ENCODE assay signal across 1 cellular context in the genomic region with DNA sequence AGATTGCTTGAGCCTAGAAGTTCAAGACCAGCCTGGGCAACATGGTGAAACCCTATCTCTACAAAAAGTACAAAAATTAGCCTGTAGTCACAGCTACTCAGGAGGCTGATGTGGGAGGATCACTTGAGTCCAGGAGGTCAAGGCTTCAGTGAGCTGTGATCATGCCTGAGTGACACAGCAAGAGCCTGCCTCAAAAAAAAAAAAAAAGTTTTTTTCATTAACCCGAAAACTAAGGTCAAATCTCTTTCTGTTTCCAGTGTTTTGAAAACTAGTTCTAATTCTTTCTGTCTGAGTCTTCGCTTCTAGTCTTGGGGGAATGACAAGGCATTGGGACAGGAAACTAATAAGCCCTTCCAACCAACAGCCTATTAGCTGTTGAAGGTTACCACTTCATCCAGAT.
TF ChIP-seq lines count a peak whose summit lies in the region.

No MANE protein-coding gene starts in this region.

TF ChIP-seq in HepG2, 621 proteins besides CTCF, POLR2A, EP300 and RAD21 (continues in another document):
- TF ChIP-seq, protein P1, sequence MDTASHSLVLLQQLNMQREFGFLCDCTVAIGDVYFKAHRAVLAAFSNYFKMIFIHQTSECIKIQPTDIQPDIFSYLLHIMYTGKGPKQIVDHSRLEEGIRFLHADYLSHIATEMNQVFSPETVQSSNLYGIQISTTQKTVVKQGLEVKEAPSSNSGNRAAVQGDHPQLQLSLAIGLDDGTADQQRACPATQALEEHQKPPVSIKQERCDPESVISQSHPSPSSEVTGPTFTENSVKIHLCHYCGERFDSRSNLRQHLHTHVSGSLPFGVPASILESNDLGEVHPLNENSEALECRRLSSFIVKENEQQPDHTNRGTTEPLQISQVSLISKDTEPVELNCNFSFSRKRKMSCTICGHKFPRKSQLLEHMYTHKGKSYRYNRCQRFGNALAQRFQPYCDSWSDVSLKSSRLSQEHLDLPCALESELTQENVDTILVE (CRISPR knock-in tag; IDR thresholded peaks at IDR 0.05): no peak
- TF ChIP-seq KDM5A (IDR thresholded peaks at IDR 0.05; ENCODE audit: borderline replicate concordance, low read length) (no peak), HNRNPL (IDR thresholded peaks at IDR 0.05; ENCODE audit: low read depth, low read length) (no peak), MED1 (CRISPR knock-in tag; IDR thresholded peaks at IDR 0.05) (peak; percentile 43), ZIK1 (CRISPR knock-in tag; IDR thresholded peaks at IDR 0.05; ENCODE audit: borderline replicate concordance, low read depth) (no peak), SOX13 (IDR thresholded peaks at IDR 0.05) (no peak), SOX13 (CRISPR knock-in tag; conservative IDR thresholded peaks at IDR 0.05 in 1 of 2, IDR thresholded peaks at IDR 0.05 in 1 of 2) (no peak), SNRNP70 (IDR thresholded peaks at IDR 0.05; ENCODE audit: low read depth, low read length) (no peak), HNRNPUL1 (IDR thresholded peaks at IDR 0.05; ENCODE audit: low read depth, low read length) (no peak), ZFP37 (CRISPR knock-in tag; IDR thresholded peaks at IDR 0.05; ENCODE audit: borderline replicate concordance) (no peak), HNF4A (CRISPR knock-in tag; IDR thresholded peaks at IDR 0.05) (peak; percentile 57), RARA (CRISPR knock-in tag; IDR thresholded peaks at IDR 0.05) (peak; percentile 59), ZNF121 (CRISPR knock-in tag; IDR thresholded peaks at IDR 0.05) (no peak), GPN1 (CRISPR knock-in tag; IDR thresholded peaks at IDR 0.05; ENCODE audit: borderline replicate concordance) (no peak), ZNF3 (CRISPR knock-in tag; IDR thresholded peaks at IDR 0.05) (no peak), NCOA1 (CRISPR knock-in tag; IDR thresholded peaks at IDR 0.05) (no peak), NR2F1 (CRISPR knock-in tag; IDR thresholded peaks at IDR 0.05) (0 out of 4 replicates have a peak, but pooled peaks of 1 of the 2 experiments have one; percentile 44), ZNF850 (CRISPR knock-in tag; conservative IDR thresholded peaks at IDR 0.05) (no peak), RXRB (CRISPR knock-in tag; IDR thresholded peaks at IDR 0.05; ENCODE audit: borderline replicate concordance) (peak; percentile 24; the same call in 1 of the 2 replicates), SMAD3 (CRISPR knock-in tag; IDR thresholded peaks at IDR 0.05) (no peak), ZSCAN25 (CRISPR knock-in tag; IDR thresholded peaks at IDR 0.05) (no peak), YEATS2 (CRISPR knock-in tag; IDR thresholded peaks at IDR 0.05; ENCODE audit: borderline replicate concordance) (no peak), SP5 (CRISPR knock-in tag; IDR thresholded peaks at IDR 0.05; ENCODE audit: borderline replicate concordance, low read depth) (peak; percentile 75), NR2F6 (IDR thresholded peaks at IDR 0.05) (peak; percentile 17; the same call in 1 of the 2 replicates), NR2F6 (CRISPR knock-in tag; IDR thresholded peaks at IDR 0.05) (peak; percentile 45)
- TF ChIP-seq, protein P2, sequence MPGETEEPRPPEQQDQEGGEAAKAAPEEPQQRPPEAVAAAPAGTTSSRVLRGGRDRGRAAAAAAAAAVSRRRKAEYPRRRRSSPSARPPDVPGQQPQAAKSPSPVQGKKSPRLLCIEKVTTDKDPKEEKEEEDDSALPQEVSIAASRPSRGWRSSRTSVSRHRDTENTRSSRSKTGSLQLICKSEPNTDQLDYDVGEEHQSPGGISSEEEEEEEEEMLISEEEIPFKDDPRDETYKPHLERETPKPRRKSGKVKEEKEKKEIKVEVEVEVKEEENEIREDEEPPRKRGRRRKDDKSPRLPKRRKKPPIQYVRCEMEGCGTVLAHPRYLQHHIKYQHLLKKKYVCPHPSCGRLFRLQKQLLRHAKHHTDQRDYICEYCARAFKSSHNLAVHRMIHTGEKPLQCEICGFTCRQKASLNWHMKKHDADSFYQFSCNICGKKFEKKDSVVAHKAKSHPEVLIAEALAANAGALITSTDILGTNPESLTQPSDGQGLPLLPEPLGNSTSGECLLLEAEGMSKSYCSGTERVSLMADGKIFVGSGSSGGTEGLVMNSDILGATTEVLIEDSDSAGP (CRISPR knock-in tag; IDR thresholded peaks at IDR 0.05; ENCODE audit: borderline replicate concordance): no peak
- TF ChIP-seq, protein P3, sequence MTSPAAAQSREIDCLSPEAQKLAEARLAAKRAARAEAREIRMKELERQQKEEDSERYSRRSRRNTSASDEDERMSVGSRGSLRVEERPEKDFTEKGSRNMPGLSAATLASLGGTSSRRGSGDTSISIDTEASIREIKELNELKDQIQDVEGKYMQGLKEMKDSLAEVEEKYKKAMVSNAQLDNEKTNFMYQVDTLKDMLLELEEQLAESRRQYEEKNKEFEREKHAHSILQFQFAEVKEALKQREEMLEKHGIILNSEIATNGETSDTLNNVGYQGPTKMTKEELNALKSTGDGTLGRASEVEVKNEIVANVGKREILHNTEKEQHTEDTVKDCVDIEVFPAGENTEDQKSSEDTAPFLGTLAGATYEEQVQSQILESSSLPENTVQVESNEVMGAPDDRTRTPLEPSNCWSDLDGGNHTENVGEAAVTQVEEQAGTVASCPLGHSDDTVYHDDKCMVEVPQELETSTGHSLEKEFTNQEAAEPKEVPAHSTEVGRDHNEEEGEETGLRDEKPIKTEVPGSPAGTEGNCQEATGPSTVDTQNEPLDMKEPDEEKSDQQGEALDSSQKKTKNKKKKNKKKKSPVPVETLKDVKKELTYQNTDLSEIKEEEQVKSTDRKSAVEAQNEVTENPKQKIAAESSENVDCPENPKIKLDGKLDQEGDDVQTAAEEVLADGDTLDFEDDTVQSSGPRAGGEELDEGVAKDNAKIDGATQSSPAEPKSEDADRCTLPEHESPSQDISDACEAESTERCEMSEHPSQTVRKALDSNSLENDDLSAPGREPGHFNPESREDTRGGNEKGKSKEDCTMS (CRISPR knock-in tag; conservative IDR thresholded peaks at IDR 0.05): no peak
- TF ChIP-seq, protein P4, sequence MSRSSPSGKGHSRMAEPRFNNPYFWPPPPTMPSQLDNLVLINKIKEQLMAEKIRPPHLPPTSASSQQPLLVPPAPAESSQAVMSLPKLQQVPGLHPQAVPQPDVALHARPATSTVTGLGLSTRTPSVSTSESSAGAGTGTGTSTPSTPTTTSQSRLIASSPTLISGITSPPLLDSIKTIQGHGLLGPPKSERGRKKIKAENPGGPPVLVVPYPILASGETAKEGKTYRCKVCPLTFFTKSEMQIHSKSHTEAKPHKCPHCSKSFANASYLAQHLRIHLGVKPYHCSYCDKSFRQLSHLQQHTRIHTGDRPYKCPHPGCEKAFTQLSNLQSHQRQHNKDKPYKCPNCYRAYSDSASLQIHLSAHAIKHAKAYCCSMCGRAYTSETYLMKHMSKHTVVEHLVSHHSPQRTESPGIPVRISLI (CRISPR knock-in tag; IDR thresholded peaks at IDR 0.05; ENCODE audit: borderline replicate concordance): peak; percentile 54; the same call in 1 of the 2 replicates
- TF ChIP-seq, protein P5, sequence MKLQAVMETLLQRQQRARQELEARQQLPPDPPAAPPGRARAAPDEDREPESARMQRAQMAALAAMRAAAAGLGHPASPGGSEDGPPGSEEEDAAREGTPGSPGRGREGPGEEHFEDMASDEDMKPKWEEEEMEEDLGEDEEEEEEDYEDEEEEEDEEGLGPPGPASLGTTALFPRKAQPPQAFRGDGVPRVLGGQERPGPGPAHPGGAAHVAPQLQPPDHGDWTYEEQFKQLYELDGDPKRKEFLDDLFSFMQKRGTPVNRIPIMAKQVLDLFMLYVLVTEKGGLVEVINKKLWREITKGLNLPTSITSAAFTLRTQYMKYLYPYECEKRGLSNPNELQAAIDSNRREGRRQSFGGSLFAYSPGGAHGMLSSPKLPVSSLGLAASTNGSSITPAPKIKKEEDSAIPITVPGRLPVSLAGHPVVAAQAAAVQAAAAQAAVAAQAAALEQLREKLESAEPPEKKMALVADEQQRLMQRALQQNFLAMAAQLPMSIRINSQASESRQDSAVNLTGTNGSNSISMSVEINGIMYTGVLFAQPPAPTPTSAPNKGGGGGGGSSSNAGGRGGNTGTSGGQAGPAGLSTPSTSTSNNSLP (IDR thresholded peaks at IDR 0.05; ENCODE audit: low read depth, low read length): 0 out of 2 replicates have a peak, but pooled peaks have one; percentile 27
- TF ChIP-seq, protein P6, sequence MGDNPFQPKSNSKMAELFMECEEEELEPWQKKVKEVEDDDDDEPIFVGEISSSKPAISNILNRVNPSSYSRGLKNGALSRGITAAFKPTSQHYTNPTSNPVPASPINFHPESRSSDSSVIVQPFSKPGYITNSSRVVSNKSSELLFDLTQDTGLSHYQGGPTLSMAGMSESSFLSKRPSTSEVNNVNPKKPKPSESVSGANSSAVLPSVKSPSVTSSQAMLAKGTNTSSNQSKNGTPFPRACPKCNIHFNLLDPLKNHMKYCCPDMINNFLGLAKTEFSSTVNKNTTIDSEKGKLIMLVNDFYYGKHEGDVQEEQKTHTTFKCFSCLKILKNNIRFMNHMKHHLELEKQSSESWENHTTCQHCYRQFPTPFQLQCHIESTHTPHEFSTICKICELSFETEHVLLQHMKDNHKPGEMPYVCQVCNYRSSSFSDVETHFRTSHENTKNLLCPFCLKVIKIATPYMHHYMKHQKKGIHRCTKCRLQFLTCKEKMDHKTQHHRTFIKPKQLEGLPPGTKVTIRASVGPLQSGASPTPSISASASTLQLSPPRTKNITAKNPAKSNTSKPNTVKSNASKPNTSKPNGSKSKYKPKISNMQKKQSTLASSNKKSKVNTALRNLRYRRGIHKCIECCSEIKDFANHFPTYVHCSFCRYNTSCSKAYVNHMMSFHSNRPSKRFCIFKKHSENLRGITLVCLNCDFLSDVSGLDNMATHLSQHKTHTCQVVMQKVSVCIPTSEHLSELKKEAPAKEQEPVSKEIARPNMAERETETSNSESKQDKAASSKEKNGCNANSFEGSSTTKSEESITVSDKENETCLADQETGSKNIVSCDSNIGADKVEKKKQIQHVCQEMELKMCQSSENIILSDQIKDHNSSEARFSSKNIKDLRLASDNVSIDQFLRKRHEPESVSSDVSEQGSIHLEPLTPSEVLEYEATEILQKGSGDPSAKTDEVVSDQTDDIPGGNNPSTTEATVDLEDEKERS (CRISPR knock-in tag; IDR thresholded peaks at IDR 0.05): no peak
- TF ChIP-seq, protein P7, sequence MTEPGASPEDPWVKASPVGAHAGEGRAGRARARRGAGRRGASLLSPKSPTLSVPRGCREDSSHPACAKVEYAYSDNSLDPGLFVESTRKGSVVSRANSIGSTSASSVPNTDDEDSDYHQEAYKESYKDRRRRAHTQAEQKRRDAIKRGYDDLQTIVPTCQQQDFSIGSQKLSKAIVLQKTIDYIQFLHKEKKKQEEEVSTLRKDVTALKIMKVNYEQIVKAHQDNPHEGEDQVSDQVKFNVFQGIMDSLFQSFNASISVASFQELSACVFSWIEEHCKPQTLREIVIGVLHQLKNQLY (CRISPR knock-in tag; IDR thresholded peaks at IDR 0.05): 0 out of 2 replicates have a peak, but pooled peaks have one; percentile 27
- TF ChIP-seq, protein P8, sequence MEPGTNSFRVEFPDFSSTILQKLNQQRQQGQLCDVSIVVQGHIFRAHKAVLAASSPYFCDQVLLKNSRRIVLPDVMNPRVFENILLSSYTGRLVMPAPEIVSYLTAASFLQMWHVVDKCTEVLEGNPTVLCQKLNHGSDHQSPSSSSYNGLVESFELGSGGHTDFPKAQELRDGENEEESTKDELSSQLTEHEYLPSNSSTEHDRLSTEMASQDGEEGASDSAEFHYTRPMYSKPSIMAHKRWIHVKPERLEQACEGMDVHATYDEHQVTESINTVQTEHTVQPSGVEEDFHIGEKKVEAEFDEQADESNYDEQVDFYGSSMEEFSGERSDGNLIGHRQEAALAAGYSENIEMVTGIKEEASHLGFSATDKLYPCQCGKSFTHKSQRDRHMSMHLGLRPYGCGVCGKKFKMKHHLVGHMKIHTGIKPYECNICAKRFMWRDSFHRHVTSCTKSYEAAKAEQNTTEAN (CRISPR knock-in tag; conservative IDR thresholded peaks at IDR 0.05): no peak
- TF ChIP-seq, protein P9, sequence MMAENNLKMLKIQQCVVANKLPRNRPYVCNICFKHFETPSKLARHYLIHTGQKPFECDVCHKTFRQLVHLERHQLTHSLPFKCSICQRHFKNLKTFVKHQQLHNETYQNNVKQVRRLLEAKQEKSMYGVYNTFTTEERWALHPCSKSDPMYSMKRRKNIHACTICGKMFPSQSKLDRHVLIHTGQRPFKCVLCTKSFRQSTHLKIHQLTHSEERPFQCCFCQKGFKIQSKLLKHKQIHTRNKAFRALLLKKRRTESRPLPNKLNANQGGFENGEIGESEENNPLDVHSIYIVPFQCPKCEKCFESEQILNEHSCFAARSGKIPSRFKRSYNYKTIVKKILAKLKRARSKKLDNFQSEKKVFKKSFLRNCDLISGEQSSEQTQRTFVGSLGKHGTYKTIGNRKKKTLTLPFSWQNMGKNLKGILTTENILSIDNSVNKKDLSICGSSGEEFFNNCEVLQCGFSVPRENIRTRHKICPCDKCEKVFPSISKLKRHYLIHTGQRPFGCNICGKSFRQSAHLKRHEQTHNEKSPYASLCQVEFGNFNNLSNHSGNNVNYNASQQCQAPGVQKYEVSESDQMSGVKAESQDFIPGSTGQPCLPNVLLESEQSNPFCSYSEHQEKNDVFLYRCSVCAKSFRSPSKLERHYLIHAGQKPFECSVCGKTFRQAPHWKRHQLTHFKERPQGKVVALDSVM (CRISPR knock-in tag; IDR thresholded peaks at IDR 0.05): peak; percentile 97
